In genomic region chr1:84971957-84972356, GRCh38 we compare ENCODE assay signal across 11 cellular contexts. TPM values are rescaled to one million over a fixed set of nuclear protein-coding genes. Genes with fewer than 3 reads are reported as not detected.
A peak's percentile ranks its signal among the peaks of the same experiment; 100 is the strongest.
DNase-seq lines count a peak whose midpoint lies in the region; ATAC-seq and TF ChIP-seq lines count a peak whose summit lies in the region.
"Had no signal": no experiment of that assay in that cellular context is flagged by ENCODE, and none has a peak within 500 bp of the region (broad histone marks: within the 10 kb centered on the region; RNA-seq: fewer than 3 reads in every experiment).

No MANE protein-coding gene starts in this region.

- in situ Hi-C loops in GM23248 (cut with MboI): no loop called here

- H4K20me1 ChIP-seq in DOHH2 (ENCODE audit: control insufficient read depth, insufficient read depth, low read depth, low read length) (no peaks in the 10 kb centered on the region), OCI-LY7 (ENCODE audit: insufficient read depth, low read length) (peaks cover 5% of the 10 kb centered on the region; the same call in 1 of the 2 replicates), GM23248 (ENCODE audit: insufficient read depth) (no peaks in the 10 kb centered on the region)

- no peak overlapping the region for H2AFZ ChIP-seq in OCI-LY7 (ENCODE audit: low read length)
- no peak overlapping the region for H2AFZ ChIP-seq in GM23248

- 92 to 93% methylated on average over 2 of the region's 2 CpGs for WGBS in GM23248 (ENCODE audit: low coverage in 1 of 2, low lambda C conversion rate in 2 of 2, missing lambda C conversion rate in 2 of 2), 2 experiments
- 83 to 85% methylated on average over 2 of the region's 2 CpGs for WGBS in heart right ventricle, 2 donors

- TF ChIP-seq CTCF in DOHH2 (IDR thresholded peaks at IDR 0.05; ENCODE audit: low read depth, low read length, poor library complexity, severe bottlenecking) (no peak), OCI-LY7 (conservative IDR thresholded peaks at IDR 0.05; ENCODE audit: low read length) (no peak), heart right ventricle (IDR thresholded peaks at IDR 0.05) (no peak)

- H3K4me2 ChIP-seq in DOHH2 (ENCODE audit: low read length) (peak overlapping the region; percentile 6; the same call in 1 of the 2 replicates), OCI-LY7 (ENCODE audit: low read length) (peak overlapping the region; percentile 69), GM23248 (ENCODE audit: unreplicated experiment) (no peak overlapping the region)

- H3K4me3 ChIP-seq in DOHH2 (ENCODE audit: low read length): no peak overlapping the region
- peak overlapping the region; percentile 41 for H3K4me3 ChIP-seq in OCI-LY7 (ENCODE audit: low read depth, low read length, poor library complexity, severe bottlenecking)
- H3K4me3 ChIP-seq in GM23248: no peak overlapping the region
- no peak overlapping the region for H3K4me3 ChIP-seq in heart right ventricle

- ATAC-seq in GM19397 (IDR thresholded peaks at IDR 0.05; ENCODE audit: unreplicated experiment): peak; percentile 32
- ATAC-seq in HG02973 (IDR thresholded peaks at IDR 0.05; ENCODE audit: unreplicated experiment): peak; percentile 23
- ATAC-seq in heart right ventricle: no peak
- no peak for ATAC-seq in esophagus mucosa
- ATAC-seq: left lobe of liver had no signal

- H3K27ac ChIP-seq in DOHH2 (ENCODE audit: low read depth, low read length) (no peak overlapping the region), OCI-LY7 (ENCODE audit: low read depth, low read length, poor library complexity, severe bottlenecking) (peak overlapping the region; percentile 54), GM23248 (no peak overlapping the region), heart right ventricle (no peak overlapping the region)

- H3F3A ChIP-seq in DOHH2 (ENCODE audit: control insufficient read depth, insufficient read depth) (no peaks in the 10 kb centered on the region), GM23248 (ENCODE audit: insufficient read depth) (no peaks in the 10 kb centered on the region)

- H3K79me2 ChIP-seq in DOHH2 (ENCODE audit: control insufficient read depth, low read length) (peaks cover 57% of the 10 kb centered on the region), OCI-LY7 (ENCODE audit: insufficient read depth, low read depth, low read length) (peaks cover 69% of the 10 kb centered on the region), GM23248 (ENCODE audit: insufficient read depth) (no peaks in the 10 kb centered on the region)

- H3K27me3 ChIP-seq in DOHH2 (ENCODE audit: control insufficient read depth, low read length) (no peaks in the 10 kb centered on the region), GM23248 (replicated peaks; ENCODE audit: insufficient read depth) (no peaks in the 10 kb centered on the region), heart right ventricle (no peaks in the 10 kb centered on the region)

- CTCF ChIA-PET in OCI-LY7 (lab: Charles Lee; ENCODE audit: unreplicated experiment): interaction anchor here (1.2 to 1.4 kb wide), 3 partner anchors 12 to 22 kb away, joined by 3 to 4 read pairs (median 3); no protein-coding TSS in a partner anchor

- H3K36me3 ChIP-seq in DOHH2 (ENCODE audit: control insufficient read depth, low read length): peaks cover 24% of the 10 kb centered on the region
- peaks cover 47% of the 10 kb centered on the region for H3K36me3 ChIP-seq in OCI-LY7 (ENCODE audit: insufficient read depth, low read length)
- H3K36me3 ChIP-seq in GM23248 (ENCODE audit: low read depth): no peaks in the 10 kb centered on the region
- H3K36me3 ChIP-seq in heart right ventricle: no peaks in the 10 kb centered on the region

- intact Hi-C loops in OCI-LY7 (cut with micrococcal nuclease; ENCODE audit: unreplicated experiment): loop anchor here (1.0 to 5.0 kb wide), 3 partner anchors 17 to 305 kb away; partner anchors contain the start of gene BCL10
- intact Hi-C loops in heart right ventricle (cut with DNase I): loop anchor here in 1 of 10 donors (5.0 kb wide), 1 partner anchor 1070 kb away; no protein-coding TSS in a partner anchor

- no peak overlapping the region for H3K9ac ChIP-seq in GM23248

- POLR2A ChIA-PET in OCI-LY7 (lab: Charles Lee): interaction anchor here (0.6 to 2.8 kb wide), 14 partner anchors 10 to 304 kb away, joined by 3 to 18 read pairs (median 4); partner anchors contain the start of genes BCL10 and C1orf52

- no TSS peak for BruUV-seq in OCI-LY7 (replicated peaks; lab: Mats Ljungman, UMichigan)

- DNase-seq in OCI-LY7 (ENCODE audit: low spot score) (peak; percentile 32), GM23248 (no peak), heart right ventricle (no peak), hepatic stellate cell (ENCODE audit: low spot score) (no peak)
- DNase-seq: activated CD4-positive, alpha-beta T cell treated with anti-CD3 and anti-CD28 coated beads, Interleukin-2, amount 50 U/mL, for 1 hour; KG1 had no signal

- H3K9me3 ChIP-seq in DOHH2 (ENCODE audit: control insufficient read depth, insufficient read depth, low read length) (no peaks in the 10 kb centered on the region), OCI-LY7 (ENCODE audit: low read length) (no peaks in the 10 kb centered on the region), GM23248 (ENCODE audit: low read depth) (no peaks in the 10 kb centered on the region), heart right ventricle (no peaks in the 10 kb centered on the region)

- H3K9me2 ChIP-seq in DOHH2 (replicated peaks; ENCODE audit: control insufficient read depth, low read length) (no peaks in the 10 kb centered on the region), OCI-LY7 (ENCODE audit: insufficient read depth, low read length) (no peaks in the 10 kb centered on the region), GM23248 (ENCODE audit: insufficient read depth) (no peaks in the 10 kb centered on the region)

- peaks cover 44% of the 10 kb centered on the region for H3K4me1 ChIP-seq in DOHH2 (ENCODE audit: control insufficient read depth, low read length)
- peaks cover 52% of the 10 kb centered on the region for H3K4me1 ChIP-seq in OCI-LY7 (ENCODE audit: insufficient read depth, low read length, poor library complexity, severe bottlenecking)
- no peaks in the 10 kb centered on the region for H3K4me1 ChIP-seq in GM23248 (ENCODE audit: insufficient read depth)
- peaks cover 0 to 5% (median 0%) of the 10 kb centered on the region in 9 donors for H3K4me1 ChIP-seq in heart right ventricle

RNA-seq across cellular contexts. Expression of gene MCOLN2, which starts 25.0 kb away (rescaled TPM):
- total RNA-seq in OCI-LY7 (2014; rRNA removed; shearing (Covaris generic)): 188 and 262 TPM in 2 replicates
- total RNA-seq in OCI-LY7 (2022) (103 and 104 TPM in 2 replicates), heart right ventricle (1 to 10 TPM in 1 of 10 donors, under 1 TPM in 3, not detected in 6; 0.09 to 2.0 (median 0.21) TPM), esophagus mucosa (0.52 TPM)
- total RNA-seq in GM23248 (2014; rRNA removed; shearing (Covaris generic)): 1.0 TPM in 1 of 2 replicates, not detected in the other
- polyA plus RNA-seq in GM23248 (2016; fragmentation: Nextera tagmentation; extraction: Ambion mirVana) (0.25 and 0.31 TPM in 2 replicates), heart right ventricle (under 1 TPM; 0.01 to 0.15 TPM)

Comparison
In these comparisons a context has a peak if more than half of its experiments do, and no peak if none do; other contexts are left out.
1. ATAC-seq: peak in GM19397 (single experiment) and HG02973 (single experiment); none in heart right ventricle (0 of 8) and esophagus mucosa (single experiment).
2. RNA of gene MCOLN2, which starts 25.0 kb away (total RNA-seq): 103 to 262 TPM in OCI-LY7; 0.52 TPM in esophagus mucosa (single experiment), 0.09 to 2.0 TPM in heart right ventricle and 1.0 TPM in GM23248; every median in the first group is over 10 times any median in the second.